9 cellular contexts compared by ENCODE assay signal in genomic region chr1:50750021-50750619, GRCh38.
DNase-seq lines count a peak whose midpoint lies in the region; ATAC-seq, FAIRE-seq and TF ChIP-seq lines count a peak whose summit lies in the region.
"Had no signal": no experiment of that assay in that cellular context is flagged by ENCODE, and none has a peak within 500 bp of the region (broad histone marks: within the 10 kb centered on the region; RNA-seq: fewer than 3 reads in every experiment).

No MANE protein-coding gene starts in this region.

- no peak overlapping the region for H3K27ac ChIP-seq in HepG2 (ENCODE audit: extremely low read length, insufficient read depth, low read length)

- FAIRE-seq in HepG2 (lab: Jason Lieb, UNC) = no peak

- H3K27me3 Mint-ChIP-seq in activated CD4-positive, alpha-beta memory T cell treated with anti-CD3 and anti-CD28 coated beads, Interleukin-2, amount 10 ng/mL, durations not matched to agents 7 days and 5 days = no peaks in the 10 kb centered on the region
- peaks cover 0 to 4% (median 2%) of the 10 kb centered on the region in 3 donors for H3K27me3 Mint-ChIP-seq in immature natural killer cell (ENCODE audit: low read depth in 3 of 3)
- H3K27me3 Mint-ChIP-seq: IgD-negative memory B cell had no signal

- CTCF ChIA-PET in HepG2 (lab: Yijun Ruan, JAX; ENCODE audit: low intra/inter-chr PET ratio, low total read pairs) = interaction anchor here (1.6 kb wide), 1 partner anchor 308 kb away, joined by 8 read pairs; no protein-coding TSS in a partner anchor
- CTCF ChIA-PET in activated CD4-positive, alpha-beta memory T cell treated with anti-CD3 and anti-CD28 coated beads, Interleukin-2, amount 10 ng/mL, durations not matched to agents 7 days and 5 days (lab: Charles Lee) = interaction anchor here (0.7 to 1.1 kb wide), 3 partner anchors 10 to 926 kb away, joined by 3 to 6 read pairs (median 5); no protein-coding TSS in a partner anchor

- H4K20me1 ChIP-seq in HepG2 (ENCODE audit: insufficient read depth, low read length) = no peaks in the 10 kb centered on the region

- TF ChIP-seq POLR2A in HepG2 (IDR thresholded peaks at IDR 0.05; ENCODE audit: insufficient read depth in 1 of 2, low read depth in 2 of 2, low read length in 2 of 2) = no peak

- peak; percentile 54 for TF ChIP-seq RAD21 in Ishikawa (IDR thresholded peaks at IDR 0.05; ENCODE audit: low read depth)
- TF ChIP-seq RAD21 in HepG2 (CRISPR knock-in tag; IDR thresholded peaks at IDR 0.05) = no peak

- POLR2A ChIA-PET in HepG2 (lab: Yijun Ruan, JAX) = no interaction called here
- POLR2A ChIA-PET in activated CD4-positive, alpha-beta memory T cell treated with anti-CD3 and anti-CD28 coated beads, Interleukin-2, amount 10 ng/mL, durations not matched to agents 7 days and 5 days (lab: Charles Lee) = no interaction called here

- no peaks in the 10 kb centered on the region for H3K4me1 ChIP-seq in HepG2 (ENCODE audit: insufficient read depth, low read length)

- TF ChIP-seq EP300 in Ishikawa (IDR thresholded peaks at IDR 0.05; ENCODE audit: borderline replicate concordance) (no peak), HepG2 (IDR thresholded peaks at IDR 0.05; ENCODE audit: low read depth in 2 of 2, low read length in 2 of 2) (no peak), HepG2 (CRISPR knock-in tag; IDR thresholded peaks at IDR 0.05; ENCODE audit: borderline replicate concordance) (no peak)

- no peak; the same call in 2 of the 3 replicates for ATAC-seq in HepG2

- H3K4me3 ChIP-seq in HepG2 (replicated peaks in 1 of 3; ENCODE audit: insufficient read depth in 1 of 3, low read depth in 2 of 3, low read length in 3 of 3) = no peak overlapping the region

- no peak overlapping the region for H3K9ac ChIP-seq in HepG2 (ENCODE audit: insufficient read depth, low read depth, low read length)

- WGBS in HepG2 (ENCODE audit: low lambda C conversion rate) = 83% methylated on average over 2 of the region's 2 CpGs

- no peaks in the 10 kb centered on the region for H3K27me3 ChIP-seq in HepG2 (ENCODE audit: control insufficient read depth in 1 of 2, insufficient read depth in 2 of 2, low read length in 2 of 2)

- peak; percentile 56 for TF ChIP-seq CTCF in HepG2 (CRISPR knock-in tag; IDR thresholded peaks at IDR 0.05)

- no peaks in the 10 kb centered on the region for H3K9me3 ChIP-seq in HepG2 (ENCODE audit: low read length)

- in situ Hi-C loops in HepG2 (cut with HindIII; ENCODE audit: extremely low pct_ligation_motif_present, low pct_unique_long_range_greater_than_20kb) = no loop called here

- intact Hi-C loops in HepG2 (cut with micrococcal nuclease; ENCODE audit: unreplicated experiment) = loop anchor here (2.0 kb wide), 1 partner anchor 309 kb away; no protein-coding TSS in a partner anchor

- H3K36me3 ChIP-seq in HepG2 (replicated peaks in 1 of 2; ENCODE audit: control insufficient read depth in 1 of 2, insufficient read depth in 2 of 2, low read length in 2 of 2) = no peaks in the 10 kb centered on the region; a peak in 1 of 5 replicates

- no peaks in the 10 kb centered on the region for H3K4me1 Mint-ChIP-seq in activated CD4-positive, alpha-beta memory T cell treated with anti-CD3 and anti-CD28 coated beads, Interleukin-2, amount 10 ng/mL, durations not matched to agents 7 days and 5 days
- peaks cover 0 to 3% of the 10 kb centered on the region in 2 donors for H3K4me1 Mint-ChIP-seq in immature natural killer cell

- no peak overlapping the region for H3K4me3 Mint-ChIP-seq in activated CD4-positive, alpha-beta memory T cell treated with anti-CD3 and anti-CD28 coated beads, Interleukin-2, amount 10 ng/mL, durations not matched to agents 7 days and 5 days
- no peak overlapping the region for H3K4me3 Mint-ChIP-seq in immature natural killer cell
- H3K4me3 Mint-ChIP-seq: IgD-negative memory B cell had no signal

- peak; percentile 35 for DNase-seq in DMS114 treated with DMSO at 0.1 percent for 48 hours (lab: John Stamatoyannopoulos, UW; ENCODE audit: unreplicated experiment)
- DNase-seq in astrocyte of the hippocampus (ENCODE audit: low read depth, low spot score) = peak; percentile 51
- peak; percentile 6 for DNase-seq in HepG2 (ENCODE audit: low spot score)
- DNase-seq in effector CD4-positive, alpha-beta T cell = no peak
- DNase-seq in activated effector memory CD4-positive, alpha-beta T cell treated with Interleukin-2 at 50 U/mL for 16 hours = no peak
- no peak for DNase-seq in activated CD4-positive, alpha-beta memory T cell treated with anti-CD3 and anti-CD28 coated beads, Interleukin-2, amount 10 ng/mL, durations not matched to agents 7 days and 5 days
- DNase-seq in immature natural killer cell = no peak

- H2AFZ ChIP-seq in HepG2 (ENCODE audit: low read length) = no peak overlapping the region

- BruUV-seq in HepG2 (replicated peaks; lab: Mats Ljungman, UMichigan) = no TSS peak

- H3K27ac Mint-ChIP-seq in activated CD4-positive, alpha-beta memory T cell treated with anti-CD3 and anti-CD28 coated beads, Interleukin-2, amount 10 ng/mL, durations not matched to agents 7 days and 5 days = no peak overlapping the region
- no peak overlapping the region for H3K27ac Mint-ChIP-seq in immature natural killer cell
- H3K27ac Mint-ChIP-seq: IgD-negative memory B cell had no signal

- peaks cover 2% of the 10 kb centered on the region for H3K9me3 Mint-ChIP-seq in activated CD4-positive, alpha-beta memory T cell treated with anti-CD3 and anti-CD28 coated beads, Interleukin-2, amount 10 ng/mL, durations not matched to agents 7 days and 5 days
- H3K9me3 Mint-ChIP-seq in immature natural killer cell = no peaks in the 10 kb centered on the region
- H3K9me3 Mint-ChIP-seq: IgD-negative memory B cell had no signal

- peaks cover 4% of the 10 kb centered on the region for H3K36me3 Mint-ChIP-seq in activated CD4-positive, alpha-beta memory T cell treated with anti-CD3 and anti-CD28 coated beads, Interleukin-2, amount 10 ng/mL, durations not matched to agents 7 days and 5 days (ENCODE audit: low read depth)
- peaks cover 4 to 17% (median 11%) of the 10 kb centered on the region in 3 donors for H3K36me3 Mint-ChIP-seq in immature natural killer cell

- H3K79me2 ChIP-seq in HepG2 (ENCODE audit: insufficient read depth, low read length) = no peaks in the 10 kb centered on the region

- no peak overlapping the region for H3K4me2 ChIP-seq in HepG2 (ENCODE audit: low read depth, low read length)

TF ChIP-seq in Ishikawa, 13 proteins besides CTCF, POLR2A, EP300 and RAD21 (continues in another document):
- TF ChIP-seq ZBTB7A (IDR thresholded peaks at IDR 0.05; ENCODE audit: low read depth) = no peak
- TF ChIP-seq, protein P1, sequence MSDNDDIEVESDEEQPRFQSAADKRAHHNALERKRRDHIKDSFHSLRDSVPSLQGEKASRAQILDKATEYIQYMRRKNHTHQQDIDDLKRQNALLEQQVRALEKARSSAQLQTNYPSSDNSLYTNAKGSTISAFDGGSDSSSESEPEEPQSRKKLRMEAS (IDR thresholded peaks at IDR 0.05) = no peak
- TF ChIP-seq YY1 (IDR thresholded peaks at IDR 0.05; ENCODE audit: low read depth) = no peak

TF ChIP-seq in HepG2, 621 proteins besides CTCF, POLR2A, EP300 and RAD21:
- TF ChIP-seq PRPF4 (IDR thresholded peaks at IDR 0.05; ENCODE audit: low read depth, low read length, poor library complexity, severe bottlenecking) (no peak), ZNF101 (CRISPR knock-in tag; IDR thresholded peaks at IDR 0.05; ENCODE audit: borderline replicate concordance, low read depth) (no peak), ZNF839 (CRISPR knock-in tag; IDR thresholded peaks at IDR 0.05; ENCODE audit: borderline replicate concordance) (no peak), YY1 (IDR thresholded peaks at IDR 0.05; ENCODE audit: insufficient read depth, insufficient replicate concordance, low read depth, low read length) (no peak), ARNT2 (CRISPR knock-in tag; IDR thresholded peaks at IDR 0.05; ENCODE audit: low read depth) (no peak), EHMT2 (IDR thresholded peaks at IDR 0.05; ENCODE audit: borderline replicate concordance, low read depth, low read length) (no peak), SMC3 (IDR thresholded peaks at IDR 0.05; ENCODE audit: low read length) (peak; percentile 43; the same call in 1 of the 2 replicates), ZMYM3 (CRISPR knock-in tag; IDR thresholded peaks at IDR 0.05) (no peak), KAT2B (IDR thresholded peaks at IDR 0.05; ENCODE audit: borderline replicate concordance, low read depth, low read length) (no peak), RAD51 (IDR thresholded peaks at IDR 0.05; ENCODE audit: borderline replicate concordance) (no peak), ZNF572 (CRISPR knock-in tag; IDR thresholded peaks at IDR 0.05) (no peak), ZNF414 (CRISPR knock-in tag; IDR thresholded peaks at IDR 0.05) (no peak), STAG1 (CRISPR knock-in tag; IDR thresholded peaks at IDR 0.05) (peak; percentile 62), NFIB (CRISPR knock-in tag; IDR thresholded peaks at IDR 0.05; ENCODE audit: borderline replicate concordance) (no peak), TP53 (CRISPR knock-in tag; conservative IDR thresholded peaks at IDR 0.05) (no peak), EZH2 (conservative IDR thresholded peaks at IDR 0.05; ENCODE audit: low read depth, low read length) (no peak), ZNF329 (CRISPR knock-in tag; IDR thresholded peaks at IDR 0.05; ENCODE audit: low read depth) (no peak)
- TF ChIP-seq, protein P2, sequence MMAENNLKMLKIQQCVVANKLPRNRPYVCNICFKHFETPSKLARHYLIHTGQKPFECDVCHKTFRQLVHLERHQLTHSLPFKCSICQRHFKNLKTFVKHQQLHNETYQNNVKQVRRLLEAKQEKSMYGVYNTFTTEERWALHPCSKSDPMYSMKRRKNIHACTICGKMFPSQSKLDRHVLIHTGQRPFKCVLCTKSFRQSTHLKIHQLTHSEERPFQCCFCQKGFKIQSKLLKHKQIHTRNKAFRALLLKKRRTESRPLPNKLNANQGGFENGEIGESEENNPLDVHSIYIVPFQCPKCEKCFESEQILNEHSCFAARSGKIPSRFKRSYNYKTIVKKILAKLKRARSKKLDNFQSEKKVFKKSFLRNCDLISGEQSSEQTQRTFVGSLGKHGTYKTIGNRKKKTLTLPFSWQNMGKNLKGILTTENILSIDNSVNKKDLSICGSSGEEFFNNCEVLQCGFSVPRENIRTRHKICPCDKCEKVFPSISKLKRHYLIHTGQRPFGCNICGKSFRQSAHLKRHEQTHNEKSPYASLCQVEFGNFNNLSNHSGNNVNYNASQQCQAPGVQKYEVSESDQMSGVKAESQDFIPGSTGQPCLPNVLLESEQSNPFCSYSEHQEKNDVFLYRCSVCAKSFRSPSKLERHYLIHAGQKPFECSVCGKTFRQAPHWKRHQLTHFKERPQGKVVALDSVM (CRISPR knock-in tag; IDR thresholded peaks at IDR 0.05) = no peak

Comparison
In these comparisons a context has a peak if more than half of its experiments do, and no peak if none do; other contexts are left out.
1. DNase-seq: peak in DMS114 treated with DMSO at 0.1 percent for 48 hours (single experiment), astrocyte of the hippocampus (single experiment) and HepG2 (single experiment); none in effector CD4-positive, alpha-beta T cell (single experiment), activated effector memory CD4-positive, alpha-beta T cell treated with Interleukin-2 at 50 U/mL for 16 hours (single experiment), activated CD4-positive, alpha-beta memory T cell treated with anti-CD3 and anti-CD28 coated beads, Interleukin-2, amount 10 ng/mL, durations not matched to agents 7 days and 5 days (single experiment) and immature natural killer cell (0 of 3).